Comparison of ENCODE assay signal across 16 cellular contexts in genomic region chr5:34582364-34582763, GRCh38.
DNase-seq lines count a peak whose midpoint lies in the region; ATAC-seq, FAIRE-seq and TF ChIP-seq lines count a peak whose summit lies in the region.
"Had no signal": no experiment of that assay in that cellular context is flagged by ENCODE, and none has a peak within 500 bp of the region (broad histone marks: within the 10 kb centered on the region; RNA-seq: fewer than 3 reads in every experiment).

No MANE protein-coding gene starts in this region.

- H4K20me1 ChIP-seq in HepG2 (ENCODE audit: insufficient read depth, low read length) (no peaks in the 10 kb centered on the region), OCI-LY3 (ENCODE audit: insufficient read depth, low read length) (no peaks in the 10 kb centered on the region)

- in situ Hi-C loops in HepG2 (cut with HindIII; ENCODE audit: extremely low pct_ligation_motif_present, low pct_unique_long_range_greater_than_20kb) = no loop called here

- H3K4me1 ChIP-seq in HepG2 (ENCODE audit: insufficient read depth, low read length) = peaks cover 39% of the 10 kb centered on the region
- no peaks in the 10 kb centered on the region for H3K4me1 ChIP-seq in right lobe of liver
- peaks cover 72% of the 10 kb centered on the region for H3K4me1 ChIP-seq in OCI-LY3 (ENCODE audit: low read length)
- H3K4me1 ChIP-seq in psoas muscle = no peaks in the 10 kb centered on the region
- H3K4me1 ChIP-seq: uterus had no signal

- POLR2A ChIA-PET in HepG2 (lab: Yijun Ruan, JAX) = no interaction called here

- H3K27ac ChIP-seq in HepG2 (ENCODE audit: extremely low read length, insufficient read depth, low read length) (no peak overlapping the region), right lobe of liver (no peak overlapping the region), OCI-LY3 (ENCODE audit: low read length) (peak overlapping the region; percentile 99), psoas muscle (no peak overlapping the region)
- H3K27ac ChIP-seq: SJCRH30 had no signal

- no peaks in the 10 kb centered on the region for H3K9me3 ChIP-seq in HepG2 (ENCODE audit: low read length)
- no peaks in the 10 kb centered on the region for H3K9me3 ChIP-seq in right lobe of liver
- no peaks in the 10 kb centered on the region; the same call in 1 of the 2 replicates for H3K9me3 ChIP-seq in OCI-LY3 (ENCODE audit: insufficient read depth, low read length)
- H3K9me3 ChIP-seq in psoas muscle = no peaks in the 10 kb centered on the region
- H3K9me3 ChIP-seq: SJCRH30, uterus had no signal

- ATAC-seq in HepG2 (0 out of 3 replicates have a peak, but pooled peaks have one; percentile 19), right lobe of liver (no peak), GM21528 (IDR thresholded peaks at IDR 0.05; ENCODE audit: low FRiP score, unreplicated experiment) (no peak), psoas muscle (no peak)

- no peaks in the 10 kb centered on the region; a peak in 1 of 5 replicates for H3K27me3 ChIP-seq in HepG2 (ENCODE audit: control insufficient read depth in 1 of 2, insufficient read depth in 2 of 2, low read length in 2 of 2)
- no peaks in the 10 kb centered on the region for H3K27me3 ChIP-seq in right lobe of liver
- H3K27me3 ChIP-seq in OCI-LY3 (ENCODE audit: low read depth, low read length) = no peaks in the 10 kb centered on the region
- no peaks in the 10 kb centered on the region for H3K27me3 ChIP-seq in psoas muscle (ENCODE audit: insufficient read depth in 3 of 3, low read length in 2 of 3)
- H3K27me3 ChIP-seq: SJCRH30, uterus had no signal

- H2AFZ ChIP-seq in HepG2 (ENCODE audit: low read length) (no peak overlapping the region), OCI-LY3 (ENCODE audit: low read depth, low read length) (0 out of 2 replicates have a peak overlapping the region, but pooled peaks have one; percentile 29)

- intact Hi-C loops in HepG2 (cut with micrococcal nuclease; ENCODE audit: unreplicated experiment) (no loop called here), right lobe of liver (cut with DNase I) (no loop called here), psoas muscle (cut with DNase I) (no loop called here)

- 13% methylated on average over 3 of the region's 3 CpGs for WGBS in HepG2 (ENCODE audit: low lambda C conversion rate)
- 69% methylated on average over 3 of the region's 3 CpGs for WGBS in right lobe of liver (ENCODE audit: insufficient coverage, low coverage, low lambda C conversion rate, missing lambda C conversion rate)
- WGBS in psoas muscle, 3 donors = 25 to 42% (median 36%) methylated on average over 3 of the region's 3 CpGs

- BruUV-seq in HepG2 (replicated peaks; lab: Mats Ljungman, UMichigan) = no TSS peak

- no peak for DNase-seq in HepG2 (ENCODE audit: low spot score)
- no peak for DNase-seq in right lobe of liver
- DNase-seq in fibroblast of pulmonary artery (ENCODE audit: low read depth) = no peak
- no peak for DNase-seq in GM19240 (ENCODE audit: insufficient read length, low spot score)
- DNase-seq in NCI-H2081 (lab: John Stamatoyannopoulos, UW) = no peak
- DNase-seq in psoas muscle = no peak
- DNase-seq: activated naive CD4-positive, alpha-beta T cell treated with anti-CD3 and anti-CD28 coated beads, Interleukin-2, amount 10 ng/mL, durations not matched to agents 7 days and 5 days; EL; NCI-H2029; nephron progenitor cell; stimulated activated CD4-positive, alpha-beta T cell treated with anti-CD3 and anti-CD28 coated beads, Interleukin-1b, Interleukin-23, amount 100 ng/mL, for 48 hours; uterus had no signal

- no peaks in the 10 kb centered on the region for H3K36me3 ChIP-seq in HepG2 (replicated peaks in 1 of 2; ENCODE audit: control insufficient read depth in 1 of 2, insufficient read depth in 2 of 2, low read length in 2 of 2)
- no peaks in the 10 kb centered on the region for H3K36me3 ChIP-seq in right lobe of liver
- H3K36me3 ChIP-seq in OCI-LY3 (replicated peaks; ENCODE audit: low read depth, low read length) = peaks cover 8% of the 10 kb centered on the region
- no peaks in the 10 kb centered on the region for H3K36me3 ChIP-seq in psoas muscle (ENCODE audit: insufficient read depth in 1 of 2, low read depth in 1 of 2)
- H3K36me3 ChIP-seq: SJCRH30, uterus had no signal

- H3K79me2 ChIP-seq in HepG2 (ENCODE audit: insufficient read depth, low read length) (no peaks in the 10 kb centered on the region), OCI-LY3 (ENCODE audit: low read length) (no peaks in the 10 kb centered on the region)

- no peak for TF ChIP-seq EP300 in HepG2 (IDR thresholded peaks at IDR 0.05; ENCODE audit: low read depth in 2 of 2, low read length in 2 of 2)
- TF ChIP-seq EP300 in HepG2 (CRISPR knock-in tag; IDR thresholded peaks at IDR 0.05; ENCODE audit: borderline replicate concordance) = no peak

- TF ChIP-seq POLR2A in HepG2 (IDR thresholded peaks at IDR 0.05; ENCODE audit: insufficient read depth in 1 of 2, low read depth in 2 of 2, low read length in 2 of 2) (no peak), right lobe of liver (IDR thresholded peaks at IDR 0.05) (no peak)

- no peak overlapping the region for H3K4me2 ChIP-seq in HepG2 (ENCODE audit: low read depth, low read length)
- peak overlapping the region; percentile 73 for H3K4me2 ChIP-seq in OCI-LY3 (ENCODE audit: low read length)

- no peak overlapping the region for H3K9ac ChIP-seq in HepG2 (ENCODE audit: insufficient read depth, low read depth, low read length)
- peak overlapping the region; percentile 79 for H3K9ac ChIP-seq in OCI-LY3 (ENCODE audit: low read length)

- no peak for FAIRE-seq in HepG2 (lab: Jason Lieb, UNC)
- FAIRE-seq: islet of Langerhans had no signal

- H3K4me3 ChIP-seq in HepG2 (replicated peaks in 1 of 3; ENCODE audit: insufficient read depth in 1 of 3, low read depth in 2 of 3, low read length in 3 of 3) = no peak overlapping the region
- H3K4me3 ChIP-seq in right lobe of liver = no peak overlapping the region
- H3K4me3 ChIP-seq in OCI-LY3 (ENCODE audit: low read length) = no peak overlapping the region
- H3K4me3 ChIP-seq in fibroblast of pulmonary artery (replicated peaks; ENCODE audit: low read depth, low read length) = no peak overlapping the region
- no peak overlapping the region for H3K4me3 ChIP-seq in psoas muscle
- H3K4me3 ChIP-seq: SJCRH30, uterus had no signal

- TF ChIP-seq CTCF in HepG2 (CRISPR knock-in tag; IDR thresholded peaks at IDR 0.05) (no peak), right lobe of liver (IDR thresholded peaks at IDR 0.05) (no peak), OCI-LY3 (IDR thresholded peaks at IDR 0.05; ENCODE audit: low read depth, low read length) (peak; percentile 43), fibroblast of pulmonary artery (IDR thresholded peaks at IDR 0.05; ENCODE audit: low read length, missing control alignments) (peak; percentile 1), psoas muscle (IDR thresholded peaks at IDR 0.05) (no peak)

- TF ChIP-seq RAD21 in HepG2 (CRISPR knock-in tag; IDR thresholded peaks at IDR 0.05) = no peak

- CTCF ChIA-PET in HepG2 (lab: Yijun Ruan, JAX; ENCODE audit: low intra/inter-chr PET ratio, low total read pairs) = no interaction called here

TF ChIP-seq in HepG2, 621 proteins besides CTCF, POLR2A, EP300 and RAD21:
- no peak for TF ChIP-seq RFXAP (CRISPR knock-in tag; IDR thresholded peaks at IDR 0.05; ENCODE audit: borderline replicate concordance)
- TF ChIP-seq DNMT3B (CRISPR knock-in tag; conservative IDR thresholded peaks at IDR 0.05) = no peak
- no peak for TF ChIP-seq ZNF614 (CRISPR knock-in tag; IDR thresholded peaks at IDR 0.05; ENCODE audit: borderline replicate concordance)
- no peak for TF ChIP-seq MAFF (IDR thresholded peaks at IDR 0.05; ENCODE audit: low read depth, low read length)
- no peak for TF ChIP-seq ZNF776 (CRISPR knock-in tag; IDR thresholded peaks at IDR 0.05)
- TF ChIP-seq FOXA3 (CRISPR knock-in tag; IDR thresholded peaks at IDR 0.05) = no peak
- no peak for TF ChIP-seq PTBP1 (IDR thresholded peaks at IDR 0.05; ENCODE audit: low read depth, low read length, poor library complexity, severe bottlenecking)
- no peak for TF ChIP-seq ZKSCAN1 (IDR thresholded peaks at IDR 0.05; ENCODE audit: low read length)
- no peak for TF ChIP-seq ZFP91 (CRISPR knock-in tag; IDR thresholded peaks at IDR 0.05; ENCODE audit: borderline replicate concordance)
- TF ChIP-seq KLF12 (CRISPR knock-in tag; IDR thresholded peaks at IDR 0.05; ENCODE audit: borderline replicate concordance) = no peak
- TF ChIP-seq NFYC (CRISPR knock-in tag; IDR thresholded peaks at IDR 0.05) = no peak
- no peak for TF ChIP-seq ZFP37 (CRISPR knock-in tag; IDR thresholded peaks at IDR 0.05; ENCODE audit: borderline replicate concordance)
TF ChIP-seq in HepG2: peak in this region for 0.

Comparison
In these comparisons a context has a peak if more than half of its experiments do, and no peak if none do; other contexts are left out.
1. CTCF ChIP-seq: peak in OCI-LY3 (single experiment) and fibroblast of pulmonary artery (single experiment); none in HepG2 (single experiment), right lobe of liver (0 of 4) and psoas muscle (single experiment).